Comparison of ENCODE assay signal across 21 cellular contexts in genomic region chr2:1843646-1844045, GRCh38.
DNase-seq lines count a peak whose midpoint lies in the region; ATAC-seq, FAIRE-seq and TF ChIP-seq lines count a peak whose summit lies in the region.
"Had no signal": no experiment of that assay in that cellular context is flagged by ENCODE, and none has a peak within 500 bp of the region (broad histone marks: within the 10 kb centered on the region; RNA-seq: fewer than 3 reads in every experiment).

No MANE protein-coding gene starts in this region.

- no peak overlapping the region for H4K91ac ChIP-seq in neuronal stem cell (ENCODE audit: low read depth, low read length, poor library complexity)

- H3K79me2 ChIP-seq in HepG2 (ENCODE audit: insufficient read depth, low read length): no peaks in the 10 kb centered on the region

- no peaks in the 10 kb centered on the region for H4K20me1 ChIP-seq in HepG2 (ENCODE audit: insufficient read depth, low read length)
- H4K20me1 ChIP-seq: BLaER1 treated with 17β-estradiol and CSF1 and Interleukin-3, amounts not matched to agents 10 nM and 100 nM had no signal

- CTCF ChIA-PET in HepG2 (lab: Yijun Ruan, JAX; ENCODE audit: low intra/inter-chr PET ratio, low total read pairs): no interaction called here

- H2BK12ac ChIP-seq in neuronal stem cell (ENCODE audit: low read length): no peak overlapping the region

- H3K27me3 ChIP-seq in HepG2 (ENCODE audit: control insufficient read depth in 1 of 2, insufficient read depth in 2 of 2, low read length in 2 of 2): peaks cover 6 to 89% of the 10 kb centered on the region in 2 experiments; a peak in 4 of 5 replicates
- H3K27me3 ChIP-seq in right lobe of liver: no peaks in the 10 kb centered on the region
- H3K27me3 ChIP-seq in neuronal stem cell (ENCODE audit: control insufficient read depth in 3 of 3, insufficient read depth in 3 of 3, low read depth in 1 of 3, low read length in 3 of 3): peaks cover 0 to 3% (median 2%) of the 10 kb centered on the region in 3 experiments
- H3K27me3 ChIP-seq: BLaER1 treated with 17β-estradiol and CSF1 and Interleukin-3, amounts not matched to agents 10 nM and 100 nM had no signal

- H3K23ac ChIP-seq in neuronal stem cell (ENCODE audit: low read depth, low read length, poor library complexity): no peak overlapping the region

- H3K4me3 ChIP-seq in HepG2 (replicated peaks in 1 of 3; ENCODE audit: insufficient read depth in 1 of 3, low read depth in 2 of 3, low read length in 3 of 3): no peak overlapping the region
- H3K4me3 ChIP-seq in right lobe of liver: no peak overlapping the region
- no peak overlapping the region for H3K4me3 ChIP-seq in neuronal stem cell (ENCODE audit: low read length in 2 of 2)
- H3K4me3 ChIP-seq: BLaER1 treated with 17β-estradiol and CSF1 and Interleukin-3, amounts not matched to agents 10 nM and 100 nM had no signal

- no peak for TF ChIP-seq RAD21 in HepG2 (CRISPR knock-in tag; IDR thresholded peaks at IDR 0.05)

- DNase-seq in HepG2 (ENCODE audit: low spot score): no peak
- no peak for DNase-seq in right lobe of liver
- no peak for DNase-seq in neuronal stem cell (ENCODE audit: low spot score)
- peak; percentile 70 for DNase-seq in posterior vena cava (ENCODE audit: low spot score)
- no peak for DNase-seq in stimulated activated CD4-positive, alpha-beta T cell treated with anti-CD3 and anti-CD28 coated beads, Interleukin-4, amount 100 ng/mL, for 4 hours
- no peak for DNase-seq in activated T-cell treated with anti-CD3 and anti-CD28 coated beads, Interleukin-2, amount 50 U/mL, for 48 hours
- DNase-seq: 8988T; AML-193; Caco-2; Calu3; CD4-positive, alpha-beta T cell; CD8-positive, alpha-beta T cell; DMS79 treated with DMSO at 0.1 percent for 48 hours; GF-D8 had no signal

- H2BK120ac ChIP-seq in neuronal stem cell (ENCODE audit: low read depth, low read length): no peak overlapping the region

- BruUV-seq in HepG2 (replicated peaks; lab: Mats Ljungman, UMichigan): no TSS peak

- POLR2A ChIA-PET in HepG2 (lab: Yijun Ruan, JAX): no interaction called here

- H3K9me3 ChIP-seq in HepG2 (ENCODE audit: low read length) (no peaks in the 10 kb centered on the region), right lobe of liver (no peaks in the 10 kb centered on the region), neuronal stem cell (replicated peaks in 1 of 2; ENCODE audit: control insufficient read depth in 2 of 2, insufficient read depth in 1 of 2, low read depth in 1 of 2, low read length in 2 of 2) (no peaks in the 10 kb centered on the region)
- H3K9me3 ChIP-seq: BLaER1 treated with 17β-estradiol and CSF1 and Interleukin-3, amounts not matched to agents 10 nM and 100 nM; Caco-2 had no signal

- 15% methylated on average over 4 of the region's 5 CpGs for WGBS in HepG2 (ENCODE audit: low lambda C conversion rate)
- WGBS in right lobe of liver (ENCODE audit: insufficient coverage, low coverage, low lambda C conversion rate, missing lambda C conversion rate): no CpG with 5 or more reads among the region's 5 CpGs
- no CpG with 5 or more reads among the region's 5 CpGs for WGBS in neuronal stem cell (ENCODE audit: extremely low coverage in 2 of 2, insufficient read length in 2 of 2, insufficient replicate concordance in 1 of 2), 2 donors

- in situ Hi-C loops in HepG2 (cut with HindIII; ENCODE audit: extremely low pct_ligation_motif_present, low pct_unique_long_range_greater_than_20kb): no loop called here

- H3K27ac ChIP-seq in HepG2 (ENCODE audit: extremely low read length, insufficient read depth, low read length) (no peak overlapping the region), right lobe of liver (no peak overlapping the region), neuronal stem cell (replicated peaks; ENCODE audit: low read length) (no peak overlapping the region)
- H3K27ac ChIP-seq: BLaER1 treated with 17β-estradiol and CSF1 and Interleukin-3, amounts not matched to agents 10 nM and 100 nM; C4-2B had no signal

- H3K4me2 ChIP-seq in HepG2 (ENCODE audit: low read depth, low read length) (no peak overlapping the region), neuronal stem cell (ENCODE audit: insufficient read depth, low read length, poor library complexity, severe bottlenecking) (no peak overlapping the region)
- H3K4me2 ChIP-seq: BLaER1 treated with 17β-estradiol and CSF1 and Interleukin-3, amounts not matched to agents 10 nM and 100 nM had no signal

- H2AFZ ChIP-seq in HepG2 (ENCODE audit: low read length) (no peak overlapping the region), neuronal stem cell (ENCODE audit: low read length) (no peak overlapping the region)

- H3K36me3 ChIP-seq in HepG2 (replicated peaks in 1 of 2; ENCODE audit: control insufficient read depth in 1 of 2, insufficient read depth in 2 of 2, low read length in 2 of 2) (no peaks in the 10 kb centered on the region), right lobe of liver (no peaks in the 10 kb centered on the region), neuronal stem cell (replicated peaks in 1 of 2; ENCODE audit: control insufficient read depth in 2 of 2, insufficient read depth in 2 of 2, low read length in 2 of 2) (no peaks in the 10 kb centered on the region)
- H3K36me3 ChIP-seq: BLaER1 treated with 17β-estradiol and CSF1 and Interleukin-3, amounts not matched to agents 10 nM and 100 nM had no signal

- no peak overlapping the region for H3K14ac ChIP-seq in neuronal stem cell (ENCODE audit: low read length)

- peak overlapping the region; percentile 18 for H3K18ac ChIP-seq in neuronal stem cell (ENCODE audit: low read length)

- TF ChIP-seq EP300 in HepG2 (IDR thresholded peaks at IDR 0.05; ENCODE audit: low read depth in 2 of 2, low read length in 2 of 2): no peak
- no peak for TF ChIP-seq EP300 in HepG2 (CRISPR knock-in tag; IDR thresholded peaks at IDR 0.05; ENCODE audit: borderline replicate concordance)

- no peak overlapping the region for H3K4ac ChIP-seq in neuronal stem cell (ENCODE audit: low read length)

- H2BK15ac ChIP-seq in neuronal stem cell (ENCODE audit: low read length): peak overlapping the region; percentile 20

- intact Hi-C loops in HepG2 (cut with micrococcal nuclease; ENCODE audit: unreplicated experiment) (no loop called here), right lobe of liver (cut with DNase I) (no loop called here), posterior vena cava (cut with DNase I) (loop anchor here in 1 of 2 donors (1.0 kb wide), 1 partner anchor 296 kb away; no protein-coding TSS in a partner anchor)

- H3K79me1 ChIP-seq in neuronal stem cell (ENCODE audit: low read depth, low read length): no peaks in the 10 kb centered on the region

- FAIRE-seq in HepG2 (lab: Jason Lieb, UNC): no peak
- FAIRE-seq: A204.1, D721Med, G401.6, GM12891 had no signal

- ATAC-seq in HepG2 (peak; percentile 22; the same call in 1 of the 3 replicates), right lobe of liver (no peak), GM18861 (IDR thresholded peaks at IDR 0.05; ENCODE audit: unreplicated experiment) (no peak)
- ATAC-seq: CD8-positive, alpha-beta T cell had no signal

- no peak overlapping the region for H2BK5ac ChIP-seq in neuronal stem cell (ENCODE audit: low read length)

- H4K8ac ChIP-seq in neuronal stem cell (ENCODE audit: low read depth, low read length): no peak overlapping the region

- TF ChIP-seq POLR2A in HepG2 (IDR thresholded peaks at IDR 0.05; ENCODE audit: insufficient read depth in 1 of 2, low read depth in 2 of 2, low read length in 2 of 2): no peak
- no peak for TF ChIP-seq POLR2A in right lobe of liver (IDR thresholded peaks at IDR 0.05)

- H3K9ac ChIP-seq in HepG2 (ENCODE audit: insufficient read depth, low read depth, low read length) (no peak overlapping the region), neuronal stem cell (ENCODE audit: low read depth, low read length, poor library complexity) (no peak overlapping the region)
- H3K9ac ChIP-seq: BLaER1 treated with 17β-estradiol and CSF1 and Interleukin-3, amounts not matched to agents 10 nM and 100 nM had no signal

- no peak overlapping the region for H2AK5ac ChIP-seq in neuronal stem cell (ENCODE audit: low read depth, low read length)

- H3K4me1 ChIP-seq in HepG2 (ENCODE audit: insufficient read depth, low read length) (no peaks in the 10 kb centered on the region), right lobe of liver (no peaks in the 10 kb centered on the region), neuronal stem cell (ENCODE audit: control insufficient read depth in 2 of 2, insufficient read depth in 1 of 2, low read depth in 1 of 2, low read length in 2 of 2) (peaks cover 0 to 6% of the 10 kb centered on the region in 2 donors)
- H3K4me1 ChIP-seq: Caco-2 had no signal

- TF ChIP-seq CTCF in HepG2 (CRISPR knock-in tag; IDR thresholded peaks at IDR 0.05) (no peak), right lobe of liver (IDR thresholded peaks at IDR 0.05) (no peak)

TF ChIP-seq in HepG2, 621 proteins besides CTCF, POLR2A, EP300 and RAD21 (continues in another document):
- TF ChIP-seq ZEB1 (IDR thresholded peaks at IDR 0.05; ENCODE audit: insufficient replicate concordance, low read depth) (no peak), DZIP1 (CRISPR knock-in tag; IDR thresholded peaks at IDR 0.05) (no peak), FIP1L1 (IDR thresholded peaks at IDR 0.05; ENCODE audit: borderline replicate concordance, insufficient read depth, low read depth, low read length) (no peak), NCOA5 (CRISPR knock-in tag; IDR thresholded peaks at IDR 0.05) (no peak), PAWR (CRISPR knock-in tag; IDR thresholded peaks at IDR 0.05; ENCODE audit: borderline replicate concordance) (no peak), HNF4A (CRISPR knock-in tag; IDR thresholded peaks at IDR 0.05) (no peak)
- TF ChIP-seq, protein P1, sequence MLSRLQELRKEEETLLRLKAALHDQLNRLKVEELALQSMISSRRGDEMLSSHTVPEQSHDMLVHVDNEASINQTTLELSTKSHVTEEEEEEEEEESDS (CRISPR knock-in tag; IDR thresholded peaks at IDR 0.05; ENCODE audit: borderline replicate concordance): no peak
